In the genomic region with DNA sequence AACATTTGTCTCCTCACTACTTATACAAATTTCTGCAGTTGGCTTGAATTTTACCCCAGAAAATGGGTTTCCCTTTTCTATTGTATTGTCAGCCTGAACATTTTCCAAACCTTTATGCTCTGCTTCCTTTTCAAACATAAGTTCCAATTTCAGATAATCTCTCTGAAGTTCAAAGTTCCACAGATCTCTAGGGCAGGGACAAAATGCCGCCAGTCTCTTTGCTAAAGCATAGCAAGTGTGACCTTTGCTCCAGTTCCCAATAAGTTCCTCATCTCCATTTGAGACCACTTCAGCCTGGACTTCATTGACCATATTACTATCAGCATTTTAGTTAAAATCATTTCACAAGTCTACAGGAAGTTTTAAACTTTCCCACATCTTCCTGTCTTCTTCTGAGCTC, we compare ENCODE assay signal across 3 cellular contexts.
A peak's percentile ranks its signal among the peaks of the same experiment; 100 is the strongest.
DNase-seq lines count a peak whose midpoint lies in the region; FAIRE-seq and TF ChIP-seq lines count a peak whose summit lies in the region.
"Not testable (repeated sequence)": the region's sequence is repeated elsewhere in the genome, so short reads cannot be mapped to it uniquely, and the experiment has no call there.

No MANE protein-coding gene starts in this region.

- 34% methylated on average over 1 of the region's 1 CpG for WGBS in liver
- 21 to 56% (median 40%) methylated on average over 1 of the region's 1 CpG for WGBS in small intestine, 3 donors

- H3K9me2 ChIP-seq in PC-9 (ENCODE audit: insufficient read depth), result not testable (repeated sequence)

- not testable (repeated sequence) for DNase-seq in PC-9
- peak; percentile 20 for DNase-seq in small intestine

- FAIRE-seq in small intestine (lab: Jason Lieb, UNC), result not testable (repeated sequence)

- H3K9ac ChIP-seq in liver (ENCODE audit: low read depth in 1 of 2, low read length in 2 of 2), result not testable (repeated sequence)

- H3K27ac ChIP-seq in PC-9; liver (ENCODE audit: low read depth in 1 of 2, low read length in 2 of 2); small intestine (ENCODE audit: low read depth in 1 of 2, low read length in 1 of 2): not testable (repeated sequence)

- H3K27me3 ChIP-seq in PC-9 (ENCODE audit: insufficient read depth, low read depth); liver (ENCODE audit: control insufficient read depth in 4 of 4, insufficient read depth in 4 of 4, low read length in 3 of 4); small intestine (ENCODE audit: control insufficient read depth in 2 of 2, insufficient read depth in 2 of 2, low read length in 2 of 2): not testable (repeated sequence)

- not testable (repeated sequence) for H3K4me2 ChIP-seq in PC-9

- POLR2A ChIA-PET in PC-9 (lab: Charles Lee; ENCODE audit: unreplicated experiment), result interaction anchor here (0.6 kb wide), 1 partner anchor 594 kb away, joined by 5 read pairs; no protein-coding TSS in a partner anchor

- CTCF ChIA-PET in PC-9 (lab: Charles Lee), result not testable (repeated sequence)

- not testable (repeated sequence) for H4K20me1 ChIP-seq in PC-9 (ENCODE audit: insufficient read depth)

- H3K79me2 ChIP-seq in PC-9 (ENCODE audit: low read depth), result not testable (repeated sequence)

- not testable (repeated sequence) for H3F3A ChIP-seq in PC-9 (ENCODE audit: insufficient read depth, low read depth)

- H3K4me3 ChIP-seq in PC-9; liver (ENCODE audit: low read depth in 1 of 3, low read length in 3 of 3); small intestine (ENCODE audit: low read depth in 1 of 2, low read length in 2 of 2): not testable (repeated sequence)

- not testable (repeated sequence) for TF ChIP-seq CTCF in PC-9 (conservative IDR thresholded peaks at IDR 0.05); liver (IDR thresholded peaks at IDR 0.05; ENCODE audit: low read depth, low read length, missing input control)

- intact Hi-C loops in PC-9 (cut with micrococcal nuclease; ENCODE audit: unreplicated experiment), result not testable (repeated sequence)

- not testable (repeated sequence) for H3K4me1 ChIP-seq in PC-9 (replicated peaks; ENCODE audit: insufficient read depth); liver (ENCODE audit: control insufficient read depth in 4 of 4, insufficient read depth in 4 of 4, low read length in 3 of 4); small intestine (ENCODE audit: control insufficient read depth in 2 of 2, insufficient read depth in 1 of 2, low read depth in 1 of 2, low read length in 1 of 2)

- not testable (repeated sequence) for H3K9me3 ChIP-seq in PC-9 (ENCODE audit: insufficient read depth, low read depth); liver (ENCODE audit: control insufficient read depth in 4 of 4, low read length in 3 of 4); small intestine (ENCODE audit: control insufficient read depth, low read depth)

- TF ChIP-seq RAD21 in liver (IDR thresholded peaks at IDR 0.05), result peak in 1 of 2 donors; percentile 18

- BruUV-seq in PC-9 (replicated peaks; lab: Mats Ljungman, UMichigan), result not testable (repeated sequence)

- H2AFZ ChIP-seq in PC-9, result 0 out of 2 replicates have a peak overlapping the region, but pooled peaks have one; percentile 5

- not testable (repeated sequence) for H3K36me3 ChIP-seq in PC-9 (ENCODE audit: low read depth); liver (ENCODE audit: control insufficient read depth in 4 of 4, insufficient read depth in 3 of 4, low read depth in 1 of 4, low read length in 3 of 4); small intestine (ENCODE audit: control insufficient read depth in 2 of 2, insufficient read depth in 2 of 2, low read length in 2 of 2)

TF ChIP-seq in liver, 16 proteins besides CTCF, POLR2A, EP300 and RAD21:
- TF ChIP-seq HNF4G (IDR thresholded peaks at IDR 0.05) (peak; percentile 10), SP1 (IDR thresholded peaks at IDR 0.05) (peak; percentile 66), YY1 (IDR thresholded peaks at IDR 0.05) (peak; percentile 64), RXRA (IDR thresholded peaks at IDR 0.05) (peak; percentile 61 to 62), HNF4A (conservative IDR thresholded peaks at IDR 0.05) (peak; percentile 66 to 75)
